8 cellular contexts compared by ENCODE assay signal in the genomic region with DNA sequence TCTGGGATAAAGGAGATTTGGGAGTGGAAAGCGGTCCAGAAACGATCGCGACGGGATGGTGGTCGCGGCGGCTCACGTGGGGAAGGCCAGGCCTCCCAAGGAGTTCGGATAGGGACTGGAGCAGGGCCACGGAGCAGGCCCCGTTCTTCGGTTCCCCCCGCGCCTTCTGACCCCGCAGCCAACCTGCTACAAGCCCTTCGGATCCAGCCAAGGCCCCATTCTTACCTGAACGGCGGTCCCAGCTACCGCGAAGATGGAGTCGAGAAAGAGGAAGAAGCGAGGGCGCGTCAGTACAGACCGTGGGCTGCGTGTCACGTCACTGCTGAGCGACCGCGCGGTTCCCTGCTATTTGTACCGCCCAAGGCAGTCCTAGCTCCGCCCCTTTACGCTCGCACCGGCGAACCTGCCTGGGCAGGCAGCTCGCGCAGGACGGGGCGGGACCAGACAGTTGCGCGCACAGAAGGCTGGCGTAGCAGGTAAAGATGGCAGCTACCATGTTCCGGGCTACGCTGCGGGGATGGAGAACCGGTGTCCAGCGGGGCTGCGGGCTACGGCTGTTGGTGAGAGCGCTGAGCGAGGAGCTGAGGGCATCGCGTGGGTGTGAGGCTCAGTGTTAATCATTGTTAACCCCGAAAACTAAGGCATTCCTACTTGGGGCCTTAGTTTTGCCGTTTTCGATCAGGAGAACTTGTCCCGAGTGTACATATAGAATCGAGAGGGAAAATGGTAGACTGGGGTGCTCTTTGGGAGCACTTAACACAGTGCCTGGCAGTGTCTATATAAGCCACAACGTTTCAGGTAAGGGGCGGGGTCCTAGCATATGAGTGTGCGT. TPM values are rescaled to one million over a fixed set of nuclear protein-coding genes. Genes with fewer than 3 reads are reported as not detected.
DNase-seq lines count a peak whose midpoint lies in the region; ATAC-seq and TF ChIP-seq lines count a peak whose summit lies in the region.

A gene (minus strand): TSS at position 270 of the 832 bp plus-strand sequence. CDS start 321 bp downstream, outside the sequence.
A gene (plus strand): TSS at position 457 of the 832 bp plus-strand sequence. CDS start 26 bp downstream, at position 483.

- ATAC-seq in CD8-positive, alpha-beta T cell: peak; percentile 82
- peak; percentile 58 for ATAC-seq in GM19467 (IDR thresholded peaks at IDR 0.05; ENCODE audit: unreplicated experiment)

- peak within 1 kb of the TSS; percentile 93 for H3K4me3 ChIP-seq in CD8-positive, alpha-beta T cell (ENCODE audit: low read depth, low read length)

- no peaks in the 10 kb centered on the region for H3K27me3 ChIP-seq in CD8-positive, alpha-beta T cell (ENCODE audit: insufficient read depth, low read length)

- H3K27ac Mint-ChIP-seq in CD8-positive, alpha-beta T cell: peak within 1 kb of the TSS; percentile 100

- H3K27me3 Mint-ChIP-seq in CD8-positive, alpha-beta T cell (ENCODE audit: low read depth): no peaks in the 10 kb centered on the region

- no peak for TF ChIP-seq CTCF in CD8-positive, alpha-beta T cell (IDR thresholded peaks at IDR 0.05)

- H3K4me1 Mint-ChIP-seq in CD8-positive, alpha-beta T cell (ENCODE audit: low read depth): peaks cover 46% of the 10 kb centered on the region

- no peaks in the 10 kb centered on the region for H3K9me3 Mint-ChIP-seq in CD8-positive, alpha-beta T cell

- POLR2A ChIA-PET in CD8-positive, alpha-beta T cell (lab: Charles Lee): interaction anchor here (0.6 to 2.6 kb wide), 26 partner anchors 8 to 738 kb away, joined by 3 to 66 read pairs (median 4); a partner anchor contains a TSS

- peak within 1 kb of the TSS; percentile 100 for H3K4me3 Mint-ChIP-seq in CD8-positive, alpha-beta T cell

- CTCF ChIA-PET in CD8-positive, alpha-beta T cell (lab: Charles Lee): interaction anchor here (1.1 to 3.0 kb wide), 5 partner anchors 10 to 351 kb away, joined by 3 to 21 read pairs (median 4); a partner anchor contains a TSS

- peak within 1 kb of the TSS; percentile 99 for H3K27ac ChIP-seq in CD8-positive, alpha-beta T cell (ENCODE audit: low read depth, low read length)

- peak; percentile 96 to 99 (median 98) for DNase-seq in CD8-positive, alpha-beta T cell
- peak; percentile 86 for DNase-seq in HS-5 (ENCODE audit: low read depth)
- peak; percentile 99 for DNase-seq in NK-92 treated with Interleukin-12 subunit alpha and Interleukin-12 subunit beta, amount 100 ng/mL, for 24 hours (lab: John Stamatoyannopoulos, UW)
- peak; percentile 98 for DNase-seq in activated CD8-positive, alpha-beta memory T cell treated with anti-CD3 and anti-CD28 coated beads for 24 hours
- DNase-seq in effector CD8-positive, alpha-beta T cell (lab: John Stamatoyannopoulos, UW): peak; percentile 95
- DNase-seq in medulla oblongata (ENCODE audit: extremely low spot score): peak; percentile 96
- DNase-seq in stimulated activated CD8-positive, alpha-beta memory T cell treated with anti-CD3 and anti-CD28 coated beads, Interleukin-12 subunit alpha, Interleukin-12 subunit beta, amount 100 ng/mL, for 1 hour (ENCODE audit: low read depth): peak; percentile 98

- no peaks in the 10 kb centered on the region for H3K9me3 ChIP-seq in CD8-positive, alpha-beta T cell (ENCODE audit: low read length)

- peaks cover 70% of the 10 kb centered on the region for H3K36me3 Mint-ChIP-seq in CD8-positive, alpha-beta T cell

- H3K4me1 ChIP-seq in CD8-positive, alpha-beta T cell (ENCODE audit: insufficient read depth, low read length): peaks cover 23% of the 10 kb centered on the region

- peaks cover 55% of the 10 kb centered on the region for H3K36me3 ChIP-seq in CD8-positive, alpha-beta T cell (ENCODE audit: insufficient read depth, low read length)

- intact Hi-C loops in CD8-positive, alpha-beta T cell (cut with DNase I, micrococcal nuclease): loop anchor here (1.0 to 5.0 kb wide), 9 partner anchors 12 to 435 kb away; a partner anchor contains a TSS

RNA-seq across cellular contexts. Expression of the first gene that starts in this region (rescaled TPM):
- total RNA-seq in CD8-positive, alpha-beta T cell: 1,000 to 10,000 TPM; 1,787 to 1,833 TPM

RNA-seq across cellular contexts. Expression of the second gene that starts in this region (rescaled TPM):
- total RNA-seq in CD8-positive, alpha-beta T cell: 10 to 100 TPM; 61.3 to 62.7 TPM

Comparison
In these comparisons a context has a peak if more than half of its experiments do, and no peak if none do; other contexts are left out.
1. Peak in every context shown above with its lines: DNase-seq, ATAC-seq, H3K4me3 ChIP-seq and H3K27ac ChIP-seq.